10 cellular contexts compared by ENCODE assay signal in the genomic region with DNA sequence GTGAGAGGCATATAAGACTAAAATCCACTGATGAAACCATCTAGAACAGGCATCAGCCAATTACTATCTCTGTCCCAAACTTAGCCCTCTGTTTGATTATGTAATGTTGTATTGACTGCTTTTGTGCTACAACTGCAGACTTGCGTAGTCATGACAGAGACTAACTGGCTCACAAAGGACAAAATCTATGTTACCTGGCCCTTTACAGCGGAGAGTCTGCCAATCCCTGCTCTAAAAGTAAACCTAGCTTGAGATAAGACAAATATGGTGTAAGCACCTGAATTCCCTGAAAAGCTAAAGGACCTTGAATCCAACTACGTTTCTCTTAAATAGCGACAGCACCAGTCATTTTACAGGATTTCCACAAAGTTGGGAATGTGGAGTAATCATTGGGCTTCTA.
"Had no signal": no experiment of that assay in that cellular context is flagged by ENCODE, and none has a peak within 500 bp of the region (broad histone marks: within the 10 kb centered on the region; RNA-seq: fewer than 3 reads in every experiment).

No MANE protein-coding gene starts in this region.

- H3K4me2 ChIP-seq: GM23338 had no signal

- FAIRE-seq: H1, H54 had no signal

- H3K4me1 ChIP-seq: HAP-1 had no signal

- H3K27ac ChIP-seq: GM23248 had no signal

- H3K4me3 ChIP-seq: GM23248, GM23338, HAP-1 had no signal

- H3K9me3 ChIP-seq: HAP-1 had no signal

- H3K9ac ChIP-seq: GM23248 had no signal

- DNase-seq: GOT3, H9, HCEC 1CT, HFFc6 had no signal

- ATAC-seq: GM23338, HCT116 had no signal

- H3K36me3 ChIP-seq: HAP-1 had no signal

- H2AFZ ChIP-seq: GM23248, GM23338 had no signal
